ENCODE assay signal across 1 cellular context in genomic region chr7:155997431-155998327, GRCh38.
TF ChIP-seq lines count a peak whose summit lies in the region.

No MANE protein-coding gene starts in this region.

TF ChIP-seq in SK-N-SH, 30 proteins besides CTCF, POLR2A, EP300 and RAD21 (continued from another document):
- TF ChIP-seq, protein P1, sequence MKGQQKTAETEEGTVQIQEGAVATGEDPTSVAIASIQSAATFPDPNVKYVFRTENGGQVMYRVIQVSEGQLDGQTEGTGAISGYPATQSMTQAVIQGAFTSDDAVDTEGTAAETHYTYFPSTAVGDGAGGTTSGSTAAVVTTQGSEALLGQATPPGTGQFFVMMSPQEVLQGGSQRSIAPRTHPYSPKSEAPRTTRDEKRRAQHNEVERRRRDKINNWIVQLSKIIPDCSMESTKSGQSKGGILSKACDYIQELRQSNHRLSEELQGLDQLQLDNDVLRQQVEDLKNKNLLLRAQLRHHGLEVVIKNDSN (IDR thresholded peaks at IDR 0.05; ENCODE audit: borderline replicate concordance, low read depth), result no peak
- no peak for TF ChIP-seq SIN3A (IDR thresholded peaks at IDR 0.05; ENCODE audit: borderline replicate concordance, low read depth, low read length)
- no peak for TF ChIP-seq RCOR1 (IDR thresholded peaks at IDR 0.05; ENCODE audit: low read length)
- TF ChIP-seq FOXM1 (IDR thresholded peaks at IDR 0.05; ENCODE audit: low read depth), result no peak
- TF ChIP-seq, protein P2, sequence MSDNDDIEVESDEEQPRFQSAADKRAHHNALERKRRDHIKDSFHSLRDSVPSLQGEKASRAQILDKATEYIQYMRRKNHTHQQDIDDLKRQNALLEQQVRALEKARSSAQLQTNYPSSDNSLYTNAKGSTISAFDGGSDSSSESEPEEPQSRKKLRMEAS (IDR thresholded peaks at IDR 0.05; ENCODE audit: low read depth), result no peak
- no peak for TF ChIP-seq TCF12 (IDR thresholded peaks at IDR 0.05)
- no peak for TF ChIP-seq NFIC (IDR thresholded peaks at IDR 0.05; ENCODE audit: borderline replicate concordance)
- TF ChIP-seq, protein P3, sequence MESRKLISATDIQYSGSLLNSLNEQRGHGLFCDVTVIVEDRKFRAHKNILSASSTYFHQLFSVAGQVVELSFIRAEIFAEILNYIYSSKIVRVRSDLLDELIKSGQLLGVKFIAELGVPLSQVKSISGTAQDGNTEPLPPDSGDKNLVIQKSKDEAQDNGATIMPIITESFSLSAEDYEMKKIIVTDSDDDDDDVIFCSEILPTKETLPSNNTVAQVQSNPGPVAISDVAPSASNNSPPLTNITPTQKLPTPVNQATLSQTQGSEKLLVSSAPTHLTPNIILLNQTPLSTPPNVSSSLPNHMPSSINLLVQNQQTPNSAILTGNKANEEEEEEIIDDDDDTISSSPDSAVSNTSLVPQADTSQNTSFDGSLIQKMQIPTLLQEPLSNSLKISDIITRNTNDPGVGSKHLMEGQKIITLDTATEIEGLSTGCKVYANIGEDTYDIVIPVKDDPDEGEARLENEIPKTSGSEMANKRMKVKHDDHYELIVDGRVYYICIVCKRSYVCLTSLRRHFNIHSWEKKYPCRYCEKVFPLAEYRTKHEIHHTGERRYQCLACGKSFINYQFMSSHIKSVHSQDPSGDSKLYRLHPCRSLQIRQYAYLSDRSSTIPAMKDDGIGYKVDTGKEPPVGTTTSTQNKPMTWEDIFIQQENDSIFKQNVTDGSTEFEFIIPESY (IDR thresholded peaks at IDR 0.05; ENCODE audit: borderline replicate concordance, low read depth), result no peak
- TF ChIP-seq, protein P4, sequence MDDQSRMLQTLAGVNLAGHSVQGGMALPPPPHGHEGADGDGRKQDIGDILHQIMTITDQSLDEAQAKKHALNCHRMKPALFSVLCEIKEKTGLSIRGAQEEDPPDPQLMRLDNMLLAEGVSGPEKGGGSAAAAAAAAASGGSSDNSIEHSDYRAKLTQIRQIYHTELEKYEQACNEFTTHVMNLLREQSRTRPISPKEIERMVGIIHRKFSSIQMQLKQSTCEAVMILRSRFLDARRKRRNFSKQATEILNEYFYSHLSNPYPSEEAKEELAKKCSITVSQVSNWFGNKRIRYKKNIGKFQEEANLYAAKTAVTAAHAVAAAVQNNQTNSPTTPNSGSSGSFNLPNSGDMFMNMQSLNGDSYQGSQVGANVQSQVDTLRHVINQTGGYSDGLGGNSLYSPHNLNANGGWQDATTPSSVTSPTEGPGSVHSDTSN (IDR thresholded peaks at IDR 0.05), result no peak
- no peak for TF ChIP-seq JUND (IDR thresholded peaks at IDR 0.05)
